Comparison of ENCODE assay signal across 15 cellular contexts in genomic region chr14:55864890-55865655, GRCh38.
DNase-seq lines count a peak whose midpoint lies in the region; ATAC-seq and TF ChIP-seq lines count a peak whose summit lies in the region.
"Had no signal": no experiment of that assay in that cellular context is flagged by ENCODE, and none has a peak within 500 bp of the region (broad histone marks: within the 10 kb centered on the region; RNA-seq: fewer than 3 reads in every experiment).

No MANE protein-coding gene starts in this region.

- H2AFZ ChIP-seq in mesenchymal stem cell (ENCODE audit: low read depth, low read length), result no peak overlapping the region

- no peak overlapping the region for H3K23ac ChIP-seq in mesenchymal stem cell (ENCODE audit: low read length in 2 of 2)

- no peak overlapping the region for H3K4me3 ChIP-seq in GM06990 (replicated peaks; ENCODE audit: low read depth, low read length)
- no peak overlapping the region for H3K4me3 ChIP-seq in mesenchymal stem cell (ENCODE audit: insufficient read depth in 1 of 2, low read depth in 1 of 2, low read length in 2 of 2)
- H3K4me3 ChIP-seq: lower lobe of right lung had no signal

- no peak overlapping the region for H4K91ac ChIP-seq in mesenchymal stem cell (ENCODE audit: low read length)

- no peak overlapping the region for H2BK12ac ChIP-seq in mesenchymal stem cell (ENCODE audit: low read length in 2 of 2)

- no peak overlapping the region for H2BK5ac ChIP-seq in mesenchymal stem cell (ENCODE audit: low read depth, low read length, poor library complexity, severe bottlenecking)

- H3K9ac ChIP-seq in mesenchymal stem cell (ENCODE audit: low read length), result no peak overlapping the region

- no peaks in the 10 kb centered on the region for H3K9me3 ChIP-seq in mesenchymal stem cell (ENCODE audit: control insufficient read depth, low read length)
- H3K9me3 ChIP-seq: lower lobe of right lung had no signal

- no peak overlapping the region for H3K14ac ChIP-seq in mesenchymal stem cell (ENCODE audit: low read length in 2 of 2)

- peak; percentile 44 for TF ChIP-seq CTCF in GM06990 (IDR thresholded peaks at IDR 0.05; ENCODE audit: insufficient read depth, low read length, poor library complexity, severe bottlenecking)
- peak; percentile 37 for TF ChIP-seq CTCF in VCaP (conservative IDR thresholded peaks at IDR 0.05)

- no peak overlapping the region for H3K4me2 ChIP-seq in mesenchymal stem cell (ENCODE audit: low read length, poor library complexity, severe bottlenecking)

- peak overlapping the region; percentile 49 for H4K8ac ChIP-seq in mesenchymal stem cell (ENCODE audit: low read length)

- no peak overlapping the region for H2AK5ac ChIP-seq in mesenchymal stem cell (ENCODE audit: low read length, severe bottlenecking)

- DNase-seq in GM06990 (ENCODE audit: extremely low read depth, insufficient read length) (no peak), HuH-7.5 (ENCODE audit: low spot score) (peak; percentile 18), mesenchymal stem cell (no peak)
- DNase-seq in NK-92 treated with Interleukin-12 subunit alpha and Interleukin-12 subunit beta, amount 100 ng/mL, for 24 hours (lab: John Stamatoyannopoulos, UW), result no peak
- DNase-seq in stimulated activated CD4-positive, alpha-beta T cell treated with anti-CD3 and anti-CD28 coated beads, Interleukin-12 subunit alpha, Interleukin-12 subunit beta, amount 100 ng/mL, for 4 hours, result no peak
- DNase-seq: activated CD4-positive, CD25-positive, alpha-beta regulatory T cell; central memory CD4-positive, alpha-beta T cell; DMS79 treated with DMSO at 0.1 percent for 48 hours; foreskin fibroblast; lower lobe of right lung; NCI-H1092 treated with DMSO at 0.1 percent for 48 hours; stimulated activated CD4-positive, alpha-beta T cell treated with anti-CD3 and anti-CD28 coated beads, Interleukin-4, amount 100 ng/mL, for 24 hours had no signal

- H3K36me3 ChIP-seq in GM06990 (ENCODE audit: control insufficient read depth, insufficient read depth, low read length), result no peaks in the 10 kb centered on the region
- no peaks in the 10 kb centered on the region for H3K36me3 ChIP-seq in mesenchymal stem cell (ENCODE audit: control insufficient read depth in 1 of 2, insufficient read depth in 2 of 2, low read depth in 1 of 2, low read length in 2 of 2)
- H3K36me3 ChIP-seq: lower lobe of right lung had no signal

- H3K27ac ChIP-seq in VCaP (no peak overlapping the region), mesenchymal stem cell (ENCODE audit: low read length, poor library complexity, severe bottlenecking) (no peak overlapping the region)
- H3K27ac ChIP-seq: lower lobe of right lung had no signal

- H3K79me1 ChIP-seq in mesenchymal stem cell (replicated peaks; ENCODE audit: low read length, poor library complexity, severe bottlenecking), result no peaks in the 10 kb centered on the region

- no peak overlapping the region for H3K18ac ChIP-seq in mesenchymal stem cell (ENCODE audit: low read depth in 1 of 2, low read length in 2 of 2)

- WGBS in mesenchymal stem cell, result 88% methylated on average over 22 of the region's 22 CpGs

- no peak for ATAC-seq in HG03521 (IDR thresholded peaks at IDR 0.05; ENCODE audit: unreplicated experiment)
- ATAC-seq: activated T-helper 17 cell treated with anti-CD3 and anti-CD28 coated beads, Interleukin-2, amount 50 U/mL, for 72 hours had no signal

- H2BK15ac ChIP-seq in mesenchymal stem cell (ENCODE audit: low read depth, poor library complexity, severe bottlenecking), result no peak overlapping the region

- H3K4ac ChIP-seq in mesenchymal stem cell (ENCODE audit: low read depth in 1 of 2, low read length in 2 of 2), result no peak overlapping the region

- no peaks in the 10 kb centered on the region for H3K4me1 ChIP-seq in mesenchymal stem cell (ENCODE audit: control insufficient read depth, insufficient read depth, low read depth, low read length)
- H3K4me1 ChIP-seq: lower lobe of right lung had no signal

- H3K27me3 ChIP-seq in GM06990 (replicated peaks; ENCODE audit: control insufficient read depth, insufficient read depth, low read length), result no peaks in the 10 kb centered on the region
- no peaks in the 10 kb centered on the region for H3K27me3 ChIP-seq in mesenchymal stem cell (ENCODE audit: control insufficient read depth in 1 of 2, insufficient read depth in 1 of 2, low read length in 2 of 2)

- H2BK120ac ChIP-seq in mesenchymal stem cell (ENCODE audit: low read depth, low read length), result no peak overlapping the region
